Comparison of ENCODE assay signal across 1 cellular context in genomic region chr4:25879991-25880641, GRCh38.
TF ChIP-seq lines count a peak whose summit lies in the region.

No MANE protein-coding gene starts in this region.

TF ChIP-seq in H1, 55 proteins besides CTCF, POLR2A, EP300 and RAD21:
- TF ChIP-seq JUND (IDR thresholded peaks at IDR 0.05; ENCODE audit: low read length), result no peak
- TF ChIP-seq CEBPB (IDR thresholded peaks at IDR 0.05; ENCODE audit: low read depth, low read length), result peak; percentile 39; the same call in 1 of the 2 replicates
- 0 out of 2 replicates have a peak, but pooled peaks have one; percentile 2 for TF ChIP-seq KDM1A (IDR thresholded peaks at IDR 0.05; ENCODE audit: borderline replicate concordance, low read length)
TF ChIP-seq in H1: peak in this region for 2.
